Comparison of ENCODE assay signal across 8 cellular contexts in the genomic region with DNA sequence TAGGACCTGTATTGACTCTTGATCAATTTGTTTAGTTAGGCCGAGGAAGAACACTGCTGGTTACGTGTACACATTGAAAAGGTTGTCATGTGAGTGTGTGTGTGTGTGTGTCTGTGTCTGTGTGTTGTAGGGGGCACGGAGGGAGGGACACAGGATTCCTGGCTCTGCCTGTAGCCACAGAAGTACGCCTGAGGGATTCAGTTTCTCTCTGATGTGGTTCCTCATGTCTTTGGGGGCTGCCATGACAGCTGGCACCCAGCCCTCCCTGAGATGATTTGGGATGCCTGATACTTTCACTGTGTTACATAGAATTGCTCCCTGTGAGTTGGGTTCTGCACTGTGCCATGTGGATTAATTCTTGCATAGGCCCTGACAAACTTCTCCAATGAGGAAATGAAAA.
"Had no signal": no experiment of that assay in that cellular context is flagged by ENCODE, and none has a peak within 500 bp of the region (broad histone marks: within the 10 kb centered on the region; RNA-seq: fewer than 3 reads in every experiment).

No MANE protein-coding gene starts in this region.

- H3K27ac Mint-ChIP-seq: HFFc6 had no signal

- H3K4me3 Mint-ChIP-seq: HFFc6 had no signal

- H3K9me3 ChIP-seq: HAP-1 had no signal

- ATAC-seq: HCT116 had no signal

- H3K4me1 ChIP-seq: HAP-1 had no signal

- H3K4me3 ChIP-seq: GM23248, HAP-1 had no signal

- H3K9ac ChIP-seq: GM23248 had no signal

- H3K36me3 ChIP-seq: HAP-1 had no signal

- DNase-seq: GM23248, GOT3, H7, HFFc6, IMR-90, KBM-7 had no signal

- H3K27ac ChIP-seq: GM23248 had no signal
